Comparison of ENCODE assay signal across 1 cellular context in genomic region chr2:152126664-152127063, GRCh38.
TF ChIP-seq lines count a peak whose summit lies in the region.

No MANE protein-coding gene starts in this region.

TF ChIP-seq in HepG2, 621 proteins besides CTCF, POLR2A, EP300 and RAD21:
- TF ChIP-seq, protein P1, sequence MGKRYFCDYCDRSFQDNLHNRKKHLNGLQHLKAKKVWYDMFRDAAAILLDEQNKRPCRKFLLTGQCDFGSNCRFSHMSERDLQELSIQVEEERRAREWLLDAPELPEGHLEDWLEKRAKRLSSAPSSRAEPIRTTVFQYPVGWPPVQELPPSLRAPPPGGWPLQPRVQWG (CRISPR knock-in tag; IDR thresholded peaks at IDR 0.05; ENCODE audit: borderline replicate concordance, low read depth): no peak
- 0 out of 2 replicates have a peak, but pooled peaks have one; percentile 28 for TF ChIP-seq NFYC (CRISPR knock-in tag; IDR thresholded peaks at IDR 0.05)
TF ChIP-seq in HepG2: peak in this region for 1.
